Comparison of ENCODE assay signal across 18 cellular contexts in the genomic region with DNA sequence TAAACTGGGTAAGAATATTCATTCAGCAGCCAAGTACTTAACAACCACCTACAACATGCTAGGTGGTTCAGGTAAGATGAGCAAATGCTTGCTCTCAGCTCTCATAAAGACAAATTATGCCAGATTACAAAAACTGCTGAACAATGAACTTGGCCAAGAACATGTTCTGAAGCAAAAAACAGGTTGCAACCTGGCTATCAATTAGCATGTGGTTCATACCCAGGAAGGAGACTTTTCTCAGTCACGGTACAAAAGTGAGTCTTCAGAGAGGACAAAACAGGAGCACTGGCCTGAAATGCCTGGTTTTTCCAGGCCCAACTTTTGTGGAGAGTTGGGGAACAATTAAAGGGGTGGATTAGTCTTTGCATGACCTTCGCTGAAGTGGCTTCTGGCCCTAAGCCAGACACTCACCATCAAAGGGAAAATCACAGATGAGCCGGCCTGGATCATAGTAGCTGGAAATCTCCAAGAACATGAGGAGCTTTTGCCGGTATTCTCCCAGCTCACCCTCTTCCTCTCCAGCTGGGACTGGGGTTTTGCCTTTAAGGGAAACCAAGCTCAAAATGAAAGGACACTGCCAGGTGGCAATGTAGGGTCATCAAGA. TPM values are rescaled to one million over a fixed set of nuclear protein-coding genes. Genes with fewer than 3 reads are reported as not detected.
DNase-seq lines count a peak whose midpoint lies in the region; ATAC-seq and TF ChIP-seq lines count a peak whose summit lies in the region.
"Had no signal": no experiment of that assay in that cellular context is flagged by ENCODE, and none has a peak within 500 bp of the region (broad histone marks: within the 10 kb centered on the region; RNA-seq: fewer than 3 reads in every experiment).

No MANE protein-coding gene starts in this region.

- CTCF ChIA-PET in activated CD8-positive, alpha-beta T cell treated with anti-CD3 and anti-CD28 coated beads for 36 hours (lab: Charles Lee), result interaction anchor here (1.0 kb wide), 1 partner anchor 99 kb away, joined by 4 read pairs; no protein-coding TSS in a partner anchor
- CTCF ChIA-PET in activated CD8-positive, alpha-beta T cell treated with anti-CD3 and anti-CD28 coated beads, Interleukin-2, amount 10 ng/mL, durations not matched to agents 7 days and 5 days (lab: Charles Lee), result interaction anchor here (1.3 kb wide), 1 partner anchor 174 kb away, joined by 3 read pairs; no protein-coding TSS in a partner anchor
- CTCF ChIA-PET in RWPE1 (lab: Yijun Ruan, JAX), result interaction anchor here (1.1 kb wide), 1 partner anchor 11 kb away, joined by 3 read pairs; no protein-coding TSS in a partner anchor

- POLR2A ChIA-PET in activated CD8-positive, alpha-beta T cell treated with anti-CD3 and anti-CD28 coated beads for 36 hours (lab: Charles Lee), result interaction anchor here (0.5 to 0.8 kb wide), 2 partner anchors 144 to 636 kb away, joined by 3 read pairs; no protein-coding TSS in a partner anchor
- POLR2A ChIA-PET in activated CD8-positive, alpha-beta T cell treated with anti-CD3 and anti-CD28 coated beads, Interleukin-2, amount 10 ng/mL, durations not matched to agents 7 days and 5 days (lab: Charles Lee), result no interaction called here
- POLR2A ChIA-PET in RWPE1 (lab: Yijun Ruan, JAX; ENCODE audit: low non-redundant PET), result no interaction called here

- no peak for TF ChIP-seq CTCF in activated CD8-positive, alpha-beta T cell treated with anti-CD3 and anti-CD28 coated beads for 36 hours (IDR thresholded peaks at IDR 0.05)
- TF ChIP-seq CTCF in RWPE1 (conservative IDR thresholded peaks at IDR 0.05; ENCODE audit: low read depth) (no peak), foreskin keratinocyte (conservative IDR thresholded peaks at IDR 0.05) (no peak)

- peaks cover 43% of the 10 kb centered on the region for H3K36me3 Mint-ChIP-seq in activated CD8-positive, alpha-beta T cell treated with anti-CD3 and anti-CD28 coated beads for 36 hours (ENCODE audit: low read depth)
- H3K36me3 Mint-ChIP-seq in activated CD8-positive, alpha-beta T cell treated with anti-CD3 and anti-CD28 coated beads, Interleukin-2, amount 10 ng/mL, durations not matched to agents 7 days and 5 days (ENCODE audit: low read depth), result peaks cover 62% of the 10 kb centered on the region
- peaks cover 95% of the 10 kb centered on the region for H3K36me3 Mint-ChIP-seq in stimulated activated effector memory CD8-positive, alpha-beta T cell treated with anti-CD3 and anti-CD28 coated beads, Interleukin-12 subunit alpha, Interleukin-12 subunit beta, amount 100 ng/mL, for 72 hours

- no peaks in the 10 kb centered on the region for H3K27me3 ChIP-seq in foreskin keratinocyte

- no peaks in the 10 kb centered on the region for H3K27me3 Mint-ChIP-seq in activated CD8-positive, alpha-beta T cell treated with anti-CD3 and anti-CD28 coated beads for 36 hours
- H3K27me3 Mint-ChIP-seq in activated CD8-positive, alpha-beta T cell treated with anti-CD3 and anti-CD28 coated beads, Interleukin-2, amount 10 ng/mL, durations not matched to agents 7 days and 5 days (ENCODE audit: low read depth), result no peaks in the 10 kb centered on the region

- intact Hi-C loops in activated CD8-positive, alpha-beta T cell treated with anti-CD3 and anti-CD28 coated beads for 36 hours (cut with micrococcal nuclease), result no loop called here

- no peaks in the 10 kb centered on the region for H3K4me1 Mint-ChIP-seq in activated CD8-positive, alpha-beta T cell treated with anti-CD3 and anti-CD28 coated beads for 36 hours (ENCODE audit: low read depth)
- no peaks in the 10 kb centered on the region for H3K4me1 Mint-ChIP-seq in activated CD8-positive, alpha-beta T cell treated with anti-CD3 and anti-CD28 coated beads, Interleukin-2, amount 10 ng/mL, durations not matched to agents 7 days and 5 days (ENCODE audit: low read depth)
- no peaks in the 10 kb centered on the region for H3K4me1 Mint-ChIP-seq in stimulated activated effector memory CD8-positive, alpha-beta T cell treated with anti-CD3 and anti-CD28 coated beads, Interleukin-12 subunit alpha, Interleukin-12 subunit beta, amount 100 ng/mL, for 72 hours
- H3K4me1 Mint-ChIP-seq: GM23338 had no signal

- H3K9me3 Mint-ChIP-seq in activated CD8-positive, alpha-beta T cell treated with anti-CD3 and anti-CD28 coated beads for 36 hours, result no peaks in the 10 kb centered on the region
- H3K9me3 Mint-ChIP-seq in activated CD8-positive, alpha-beta T cell treated with anti-CD3 and anti-CD28 coated beads, Interleukin-2, amount 10 ng/mL, durations not matched to agents 7 days and 5 days (ENCODE audit: insufficient read depth), result no peaks in the 10 kb centered on the region
- no peaks in the 10 kb centered on the region for H3K9me3 Mint-ChIP-seq in stimulated activated effector memory CD8-positive, alpha-beta T cell treated with anti-CD3 and anti-CD28 coated beads, Interleukin-12 subunit alpha, Interleukin-12 subunit beta, amount 100 ng/mL, for 72 hours
- H3K9me3 Mint-ChIP-seq: GM23338 had no signal

- H3K4me1 ChIP-seq in foreskin keratinocyte, result peaks cover 13% of the 10 kb centered on the region

- ATAC-seq in activated CD8-positive, alpha-beta T cell treated with anti-CD3 and anti-CD28 coated beads for 36 hours, result no peak
- ATAC-seq in activated CD8-positive, alpha-beta T cell treated with anti-CD3 and anti-CD28 coated beads, Interleukin-2, amount 10 ng/mL, durations not matched to agents 7 days and 5 days, result no peak
- no peak for ATAC-seq in foreskin keratinocyte
- ATAC-seq in stimulated activated effector memory CD8-positive, alpha-beta T cell treated with anti-CD3 and anti-CD28 coated beads, Interleukin-12 subunit alpha, Interleukin-12 subunit beta, amount 100 ng/mL, for 72 hours, result no peak
- no peak for ATAC-seq in GM21529 (IDR thresholded peaks at IDR 0.05; ENCODE audit: unreplicated experiment)
- ATAC-seq: GM23338, Right ventricle myocardium inferior had no signal

- H3K4me3 Mint-ChIP-seq in activated CD8-positive, alpha-beta T cell treated with anti-CD3 and anti-CD28 coated beads for 36 hours, result no peak overlapping the region
- no peak overlapping the region for H3K4me3 Mint-ChIP-seq in activated CD8-positive, alpha-beta T cell treated with anti-CD3 and anti-CD28 coated beads, Interleukin-2, amount 10 ng/mL, durations not matched to agents 7 days and 5 days
- H3K4me3 Mint-ChIP-seq in stimulated activated effector memory CD8-positive, alpha-beta T cell treated with anti-CD3 and anti-CD28 coated beads, Interleukin-12 subunit alpha, Interleukin-12 subunit beta, amount 100 ng/mL, for 72 hours, result no peak overlapping the region
- H3K4me3 Mint-ChIP-seq: GM23338 had no signal

- no peak for DNase-seq in activated CD8-positive, alpha-beta T cell treated with anti-CD3 and anti-CD28 coated beads for 36 hours
- DNase-seq in activated CD8-positive, alpha-beta T cell treated with anti-CD3 and anti-CD28 coated beads, Interleukin-2, amount 10 ng/mL, durations not matched to agents 7 days and 5 days, result no peak
- DNase-seq in RWPE1 (ENCODE audit: low spot score) (no peak), foreskin keratinocyte (peak; percentile 55 to 79), DMS153 (lab: John Stamatoyannopoulos, UW) (no peak), NCI-H526 (lab: John Stamatoyannopoulos, UW) (no peak)
- DNase-seq in stimulated activated effector memory CD8-positive, alpha-beta T cell treated with anti-CD3 and anti-CD28 coated beads, Interleukin-12 subunit alpha, Interleukin-12 subunit beta, amount 100 ng/mL, for 72 hours (ENCODE audit: low spot score in 2 of 2), result no peak
- DNase-seq: AML-193, GF-D8, IMR-90, Kasumi-1, NCI-H2029, NCI-H226, NCI-H748 treated with DMSO at 0.1 percent for 48 hours had no signal

- H3K27ac ChIP-seq in RWPE1 (peak overlapping the region; percentile 33), foreskin keratinocyte (no peak overlapping the region)

- H3K27ac Mint-ChIP-seq in activated CD8-positive, alpha-beta T cell treated with anti-CD3 and anti-CD28 coated beads for 36 hours, result peak overlapping the region; percentile 11
- H3K27ac Mint-ChIP-seq in activated CD8-positive, alpha-beta T cell treated with anti-CD3 and anti-CD28 coated beads, Interleukin-2, amount 10 ng/mL, durations not matched to agents 7 days and 5 days, result no peak overlapping the region
- peak overlapping the region; percentile 20 for H3K27ac Mint-ChIP-seq in stimulated activated effector memory CD8-positive, alpha-beta T cell treated with anti-CD3 and anti-CD28 coated beads, Interleukin-12 subunit alpha, Interleukin-12 subunit beta, amount 100 ng/mL, for 72 hours
- H3K27ac Mint-ChIP-seq: GM23338 had no signal

RNA-seq across cellular contexts. Expression of gene PLA2G4F, which starts 7.6 kb away (rescaled TPM):
- not detected for total RNA-seq in activated CD8-positive, alpha-beta T cell treated with anti-CD3 and anti-CD28 coated beads for 36 hours
- not detected for total RNA-seq in activated CD8-positive, alpha-beta T cell treated with anti-CD3 and anti-CD28 coated beads, Interleukin-2, amount 10 ng/mL, durations not matched to agents 7 days and 5 days
- 0.92 and 1.2 TPM in 2 replicates for total RNA-seq in foreskin keratinocyte
- polyA plus RNA-seq in foreskin keratinocyte, result 0.91 and 1.2 TPM in 2 replicates
- total RNA-seq: A673, GM23338, IMR-90 had no signal
- polyA plus RNA-seq: GM23338, IMR-90 had no signal

RNA-seq across cellular contexts. Expression of gene VPS39, which starts 44.1 kb away (rescaled TPM):
- 10 to 100 TPM; 47.3 to 49.8 TPM for total RNA-seq in activated CD8-positive, alpha-beta T cell treated with anti-CD3 and anti-CD28 coated beads for 36 hours
- 10 to 100 TPM; 61.0 to 65.7 TPM for total RNA-seq in activated CD8-positive, alpha-beta T cell treated with anti-CD3 and anti-CD28 coated beads, Interleukin-2, amount 10 ng/mL, durations not matched to agents 7 days and 5 days
- 26.5 and 31.9 TPM in 2 replicates for total RNA-seq in foreskin keratinocyte
- polyA plus RNA-seq in foreskin keratinocyte, result 16.0 and 17.9 TPM in 2 replicates

Comparison
In these comparisons a context has a peak if more than half of its experiments do, and no peak if none do; other contexts are left out.
1. DNase-seq: peak in foreskin keratinocyte (2 of 2); none in activated CD8-positive, alpha-beta T cell treated with anti-CD3 and anti-CD28 coated beads for 36 hours (single experiment), activated CD8-positive, alpha-beta T cell treated with anti-CD3 and anti-CD28 coated beads, Interleukin-2, amount 10 ng/mL, durations not matched to agents 7 days and 5 days (single experiment), RWPE1 (single experiment), stimulated activated effector memory CD8-positive, alpha-beta T cell treated with anti-CD3 and anti-CD28 coated beads, Interleukin-12 subunit alpha, Interleukin-12 subunit beta, amount 100 ng/mL, for 72 hours (0 of 2), DMS153 (single experiment) and NCI-H526 (0 of 2).